In the genomic region with DNA sequence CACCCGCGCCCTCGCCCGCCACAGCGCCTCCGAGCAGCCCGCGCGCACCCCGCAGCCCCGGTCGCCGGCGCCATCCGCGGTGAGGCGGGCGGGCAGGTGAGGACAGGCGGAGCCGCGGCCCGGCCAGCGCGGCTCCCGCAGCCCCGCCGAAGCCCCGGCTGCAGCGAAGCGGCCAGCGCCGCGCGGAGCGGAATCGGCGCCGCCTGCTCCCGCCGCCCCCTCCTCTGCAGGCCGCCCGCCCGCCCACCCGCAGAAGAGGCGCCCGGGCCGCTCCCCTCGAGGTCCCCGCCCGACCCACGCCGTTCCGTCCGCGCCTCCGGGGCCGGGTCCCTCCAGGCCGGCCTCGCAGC, we compare ENCODE assay signal across 14 cellular contexts. TPM values are rescaled to one million over a fixed set of nuclear protein-coding genes. Genes with fewer than 3 reads are reported as not detected.
A peak's percentile ranks its signal among the peaks of the same experiment; 100 is the strongest.
DNase-seq lines count a peak whose midpoint lies in the region; ATAC-seq, FAIRE-seq and TF ChIP-seq lines count a peak whose summit lies in the region.
"Had no signal": no experiment of that assay in that cellular context is flagged by ENCODE, and none has a peak within 500 bp of the region (broad histone marks: within the 10 kb centered on the region; RNA-seq: fewer than 3 reads in every experiment).

No MANE protein-coding gene starts in this region.

- peak; percentile 24 for ATAC-seq in stimulated activated naive CD8-positive, alpha-beta T cell treated with anti-CD3 and anti-CD28 coated beads, Interleukin-15, amount 100 ng/mL, for 72 hours
- ATAC-seq in stimulated activated naive CD8-positive, alpha-beta T cell treated with anti-CD3 and anti-CD28 coated beads, Interleukin-15, Interleukin-2, amounts not matched to agents 100 U/mL and 50 U/mL, for 24 hours = no peak
- no peak for ATAC-seq in aorta (ENCODE audit: low FRiP score)
- no peak for ATAC-seq in GM19452 (IDR thresholded peaks at IDR 0.05; ENCODE audit: unreplicated experiment)
- no peak for ATAC-seq in GM19324 (IDR thresholded peaks at IDR 0.05; ENCODE audit: low FRiP score, unreplicated experiment)

- H3K4me3 ChIP-seq in epithelial cell of esophagus (ENCODE audit: low read length) = no peak overlapping the region
- H3K4me3 ChIP-seq in neuronal stem cell (ENCODE audit: low read length in 2 of 2) = peak overlapping the region in 1 of 2 donors; percentile 88
- peak overlapping the region; percentile 90 to 94 for H3K4me3 ChIP-seq in aorta (ENCODE audit: low read length in 2 of 2)

- H3K36me3 ChIP-seq in neuronal stem cell (replicated peaks in 1 of 2; ENCODE audit: control insufficient read depth in 2 of 2, insufficient read depth in 2 of 2, low read length in 2 of 2) = no peaks in the 10 kb centered on the region
- H3K36me3 ChIP-seq in aorta (ENCODE audit: control insufficient read depth in 1 of 2, insufficient read depth in 2 of 2, low read length in 1 of 2) = no peaks in the 10 kb centered on the region

- H3K4me3 Mint-ChIP-seq in stimulated activated naive CD8-positive, alpha-beta T cell treated with anti-CD3 and anti-CD28 coated beads, Interleukin-15, amount 100 ng/mL, for 72 hours = no peak overlapping the region

- peak overlapping the region; percentile 80 for H3K9ac ChIP-seq in neuronal stem cell (ENCODE audit: low read depth, low read length, poor library complexity)

- H3K79me1 ChIP-seq in neuronal stem cell (ENCODE audit: low read depth, low read length) = peaks cover 29% of the 10 kb centered on the region

- peak overlapping the region; percentile 78 for H2AFZ ChIP-seq in neuronal stem cell (ENCODE audit: low read length)

- peaks cover 7% of the 10 kb centered on the region for H3K4me1 Mint-ChIP-seq in stimulated activated naive CD8-positive, alpha-beta T cell treated with anti-CD3 and anti-CD28 coated beads, Interleukin-15, amount 100 ng/mL, for 72 hours

- no peak overlapping the region for H3K27ac Mint-ChIP-seq in stimulated activated naive CD8-positive, alpha-beta T cell treated with anti-CD3 and anti-CD28 coated beads, Interleukin-15, amount 100 ng/mL, for 72 hours

- H3K4me1 ChIP-seq in neuronal stem cell (ENCODE audit: control insufficient read depth in 2 of 2, insufficient read depth in 1 of 2, low read depth in 1 of 2, low read length in 2 of 2) (peaks cover 0 to 36% of the 10 kb centered on the region in 2 donors), aorta (ENCODE audit: control insufficient read depth in 1 of 2, insufficient read depth in 2 of 2, low read length in 2 of 2) (no peaks in the 10 kb centered on the region)

- H3K18ac ChIP-seq in neuronal stem cell (ENCODE audit: low read length) = peak overlapping the region; percentile 99

- peak overlapping the region; percentile 99 for H2BK15ac ChIP-seq in neuronal stem cell (ENCODE audit: low read length)

- peak overlapping the region; percentile 100 for H2AK5ac ChIP-seq in neuronal stem cell (ENCODE audit: low read depth, low read length)

- TF ChIP-seq CTCF in epithelial cell of esophagus (IDR thresholded peaks at IDR 0.05; ENCODE audit: insufficient read depth, low read depth, low read length, missing control alignments) = no peak

- H3K4me2 ChIP-seq in neuronal stem cell (ENCODE audit: insufficient read depth, low read length, poor library complexity, severe bottlenecking) = peak overlapping the region; percentile 83

- no peak overlapping the region for H4K8ac ChIP-seq in neuronal stem cell (ENCODE audit: low read depth, low read length)

- H3K9me3 Mint-ChIP-seq in stimulated activated naive CD8-positive, alpha-beta T cell treated with anti-CD3 and anti-CD28 coated beads, Interleukin-15, amount 100 ng/mL, for 72 hours = no peaks in the 10 kb centered on the region

- H2BK5ac ChIP-seq in neuronal stem cell (ENCODE audit: low read length) = peak overlapping the region; percentile 59

- peaks cover 41 to 91% (median 79%) of the 10 kb centered on the region in 3 experiments for H3K27me3 ChIP-seq in neuronal stem cell (ENCODE audit: control insufficient read depth in 3 of 3, insufficient read depth in 3 of 3, low read depth in 1 of 3, low read length in 3 of 3)
- H3K27me3 ChIP-seq in aorta (ENCODE audit: control insufficient read depth in 1 of 2, insufficient read depth in 2 of 2, low read length in 1 of 2) = no peaks in the 10 kb centered on the region

- peak overlapping the region; percentile 98 for H2BK120ac ChIP-seq in neuronal stem cell (ENCODE audit: low read depth, low read length)

- no peak overlapping the region for H3K14ac ChIP-seq in neuronal stem cell (ENCODE audit: low read length)

- no peak for DNase-seq in stimulated activated naive CD8-positive, alpha-beta T cell treated with anti-CD3 and anti-CD28 coated beads, Interleukin-15, amount 100 ng/mL, for 72 hours
- DNase-seq in stimulated activated naive CD8-positive, alpha-beta T cell treated with anti-CD3 and anti-CD28 coated beads, Interleukin-15, Interleukin-2, amounts not matched to agents 100 U/mL and 50 U/mL, for 24 hours = no peak
- DNase-seq in epithelial cell of esophagus (ENCODE audit: low read depth) (peak; percentile 13), neuronal stem cell (ENCODE audit: low spot score) (no peak), aorta (no peak), frontal cortex (ENCODE audit: low spot score in 2 of 2) (no peak)
- DNase-seq: activated T-cell treated with anti-CD3 and anti-CD28 coated beads for 4 hours, cortex of kidney, NCI-H69, T1000 had no signal

- H3K27me3 Mint-ChIP-seq in stimulated activated naive CD8-positive, alpha-beta T cell treated with anti-CD3 and anti-CD28 coated beads, Interleukin-15, amount 100 ng/mL, for 72 hours = peaks cover 82% of the 10 kb centered on the region

- no peak overlapping the region for H3K4ac ChIP-seq in neuronal stem cell (ENCODE audit: low read length)

- H3K9me3 ChIP-seq in neuronal stem cell (replicated peaks in 1 of 2; ENCODE audit: control insufficient read depth in 2 of 2, insufficient read depth in 1 of 2, low read depth in 1 of 2, low read length in 2 of 2) = peaks cover 0 to 3% of the 10 kb centered on the region in 2 donors
- no peaks in the 10 kb centered on the region for H3K9me3 ChIP-seq in aorta (ENCODE audit: control insufficient read depth, low read length)

- no peak overlapping the region for H2BK12ac ChIP-seq in neuronal stem cell (ENCODE audit: low read length)

- H4K91ac ChIP-seq in neuronal stem cell (ENCODE audit: low read depth, low read length, poor library complexity) = no peak overlapping the region

- no peak for FAIRE-seq in frontal cortex (lab: Jason Lieb, UNC)

- H3K27ac ChIP-seq in neuronal stem cell (replicated peaks; ENCODE audit: low read length) (no peak overlapping the region), aorta (ENCODE audit: low read depth in 1 of 2, low read length in 2 of 2) (peak overlapping the region; percentile 98 to 99)

- no CpG with 5 or more reads among the region's 59 CpGs for WGBS in neuronal stem cell (ENCODE audit: extremely low coverage in 2 of 2, insufficient read length in 2 of 2, insufficient replicate concordance in 1 of 2), 2 donors
- 0% methylated on average over 23 to 59 of the region's 59 CpGs for WGBS in aorta, 2 donors

- H3K23ac ChIP-seq in neuronal stem cell (ENCODE audit: low read depth, low read length, poor library complexity) = peak overlapping the region; percentile 98

- intact Hi-C loops in aorta (cut with DNase I) = loop anchor here in 1 of 2 donors (5.0 kb wide), 1 partner anchor 117 kb away; no protein-coding TSS in a partner anchor

RNA-seq across cellular contexts. Expression of a gene that starts 1.3 kb away (rescaled TPM):
- 7.9 TPM for polyA plus RNA-seq in neuronal stem cell (2013, experiment 1 of 2)
- polyA plus RNA-seq in neuronal stem cell (2013, experiment 2 of 2) = 7.6 TPM
- total RNA-seq in aorta (10 to 100 TPM; 61.9 to 80.7 TPM), frontal cortex (1.6 TPM)
- 10 to 100 TPM in 1 of 2 donors, 1 to 10 TPM in 1; 5.0 to 21.1 TPM for polyA plus RNA-seq in aorta
- total RNA-seq: M059J had no signal

RNA-seq across cellular contexts. Expression of a gene that starts 49.0 kb away (rescaled TPM):
- polyA plus RNA-seq in neuronal stem cell (2013, experiment 1 of 2) = 0.29 TPM
- 0.29 TPM for polyA plus RNA-seq in neuronal stem cell (2013, experiment 2 of 2)
- total RNA-seq in aorta (not detected), frontal cortex (not detected)
- not detected for polyA plus RNA-seq in aorta
- total RNA-seq: M059J, posterior vena cava had no signal

Comparison
In these comparisons a context has a peak if more than half of its experiments do, and no peak if none do; other contexts are left out.
1. RNA of a gene that starts 1.3 kb away (total RNA-seq): 61.9 to 80.7 TPM in aorta; 1.6 TPM in frontal cortex (single experiment); every median in the first group is over 10 times any median in the second.